ENCODE assay signal across 8 cellular contexts in genomic region chr1:31423418-31423947, GRCh38. TPM values are rescaled to one million over a fixed set of nuclear protein-coding genes. Genes with fewer than 3 reads are reported as not detected.
DNase-seq lines count a peak whose midpoint lies in the region; ATAC-seq and TF ChIP-seq lines count a peak whose summit lies in the region.

No MANE protein-coding gene starts in this region.

- no peak overlapping the region for H3K4me3 Mint-ChIP-seq in CD4-positive, alpha-beta T cell
- H3K4me3 Mint-ChIP-seq in HFFc6, result no peak overlapping the region

- no peaks in the 10 kb centered on the region for H3K36me3 Mint-ChIP-seq in CD4-positive, alpha-beta T cell (ENCODE audit: low read depth)
- peaks cover 5% of the 10 kb centered on the region; the same call in 1 of the 2 replicates for H3K36me3 Mint-ChIP-seq in HFFc6 (ENCODE audit: low read depth)

- POLR2A ChIA-PET in CD4-positive, alpha-beta T cell (lab: Charles Lee), result no interaction called here
- POLR2A ChIA-PET in HEK293T (lab: Yijun Ruan, JAX), result no interaction called here

- no peak overlapping the region for H3K27ac Mint-ChIP-seq in CD4-positive, alpha-beta T cell
- H3K27ac Mint-ChIP-seq in HFFc6, result no peak overlapping the region

- H3K27ac ChIP-seq in epithelial cell of prostate, result peak overlapping the region; percentile 99
- H3K27ac ChIP-seq in CD4-positive, alpha-beta T cell (ENCODE audit: low read depth, low read length), result no peak overlapping the region

- CTCF ChIA-PET in CD4-positive, alpha-beta T cell (lab: Charles Lee), result no interaction called here
- CTCF ChIA-PET in HEK293T (lab: Yijun Ruan, JAX), result interaction anchor here (0.6 to 7.2 kb wide), 6 partner anchors 28 to 495 kb away, joined by 3 to 44 read pairs (median 3); no protein-coding TSS in a partner anchor

- ATAC-seq in GM18508 (IDR thresholded peaks at IDR 0.05; ENCODE audit: insufficient read depth, unreplicated experiment), result peak; percentile 54
- ATAC-seq in GM21515 (IDR thresholded peaks at IDR 0.05; ENCODE audit: unreplicated experiment), result peak; percentile 76
- ATAC-seq in HG03439 (IDR thresholded peaks at IDR 0.05; ENCODE audit: unreplicated experiment), result peak; percentile 63
- no peak for ATAC-seq in CD4-positive, alpha-beta T cell (ENCODE audit: poor library complexity)

- no peaks in the 10 kb centered on the region for H3K9me3 ChIP-seq in CD4-positive, alpha-beta T cell (ENCODE audit: control insufficient read depth, low read length)

- DNase-seq in epithelial cell of prostate (ENCODE audit: low read depth, low spot score), result no peak
- no peak for DNase-seq in NCI-H526 treated with DMSO at 0.1 percent for 48 hours (lab: John Stamatoyannopoulos, UW)
- DNase-seq in CD4-positive, alpha-beta T cell, result no peak
- DNase-seq in HEK293T (ENCODE audit: extremely low spot score), result no peak
- no peak for DNase-seq in HFFc6

- no peaks in the 10 kb centered on the region for H3K9me3 Mint-ChIP-seq in CD4-positive, alpha-beta T cell
- H3K9me3 Mint-ChIP-seq in HFFc6, result no peaks in the 10 kb centered on the region

- intact Hi-C loops in CD4-positive, alpha-beta T cell (cut with DNase I, micrococcal nuclease), result loop anchor here in 1 of 2 experiments (2.0 to 5.0 kb wide), 2 partner anchors 261 to 621 kb away; no protein-coding TSS in a partner anchor

- H3K4me1 Mint-ChIP-seq in CD4-positive, alpha-beta T cell (ENCODE audit: low read depth), result no peaks in the 10 kb centered on the region
- H3K4me1 Mint-ChIP-seq in HFFc6 (ENCODE audit: low read depth), result peaks cover 35% of the 10 kb centered on the region

- peaks cover 43% of the 10 kb centered on the region for H3K27me3 Mint-ChIP-seq in CD4-positive, alpha-beta T cell
- no peaks in the 10 kb centered on the region; the same call in 1 of the 2 replicates for H3K27me3 Mint-ChIP-seq in HFFc6 (ENCODE audit: insufficient read depth)

- TF ChIP-seq CTCF in CD4-positive, alpha-beta T cell (IDR thresholded peaks at IDR 0.05), result no peak
- no peak for TF ChIP-seq CTCF in HFFc6 (IDR thresholded peaks at IDR 0.05)

- H3K27me3 ChIP-seq in CD4-positive, alpha-beta T cell (ENCODE audit: control insufficient read depth, insufficient read depth, low read length), result peaks cover 7% of the 10 kb centered on the region

TF ChIP-seq in HEK293T, 16 proteins besides CTCF, POLR2A, EP300 and RAD21:
- TF ChIP-seq LEF1 (IDR thresholded peaks at IDR 0.05; ENCODE audit: borderline replicate concordance) (no peak), ELF4 (IDR thresholded peaks at IDR 0.05) (no peak), FOXA1 (IDR thresholded peaks at IDR 0.05) (no peak), L3MBTL2 (conservative IDR thresholded peaks at IDR 0.05) (no peak), ZNF384 (IDR thresholded peaks at IDR 0.05) (no peak), FOXM1 (IDR thresholded peaks at IDR 0.05; ENCODE audit: borderline replicate concordance) (no peak), BHLHE40 (IDR thresholded peaks at IDR 0.05; ENCODE audit: borderline replicate concordance) (no peak), NFRKB (IDR thresholded peaks at IDR 0.05) (no peak), HDGF (IDR thresholded peaks at IDR 0.05; ENCODE audit: borderline replicate concordance) (no peak), TARDBP (IDR thresholded peaks at IDR 0.05) (no peak)

RNA-seq across cellular contexts. Expression of gene SERINC2, which starts 10.5 kb away (rescaled TPM):
- total RNA-seq in CD4-positive, alpha-beta T cell, result under 1 TPM in 1 of 2 experiments, not detected in 1; 0.11 TPM
- total RNA-seq in HFFc6 (2021; fragmentation: NEBNext Ultra II Directional; extraction: Animal tissue kit (Norgen Biotek cat#: 25700)), result 100 to 1,000 TPM; 184 to 276 (median 207) TPM

RNA-seq across cellular contexts. Expression of gene FABP3, which starts 50.6 kb away (rescaled TPM):
- total RNA-seq in CD4-positive, alpha-beta T cell, result not detected
- total RNA-seq in HFFc6 (2021; fragmentation: NEBNext Ultra II Directional; extraction: Animal tissue kit (Norgen Biotek cat#: 25700)), result 1 to 10 TPM; 1.4 to 3.3 (median 2.2) TPM

Comparison
In these comparisons a context has a peak if more than half of its experiments do, and no peak if none do; other contexts are left out.
1. RNA of gene SERINC2, which starts 10.5 kb away (total RNA-seq): 184 to 276 TPM in HFFc6; 0.11 TPM in CD4-positive, alpha-beta T cell; every median in the first group is over 100 times any median in the second.